ENCODE assay signal across 1 cellular context in the genomic region with DNA sequence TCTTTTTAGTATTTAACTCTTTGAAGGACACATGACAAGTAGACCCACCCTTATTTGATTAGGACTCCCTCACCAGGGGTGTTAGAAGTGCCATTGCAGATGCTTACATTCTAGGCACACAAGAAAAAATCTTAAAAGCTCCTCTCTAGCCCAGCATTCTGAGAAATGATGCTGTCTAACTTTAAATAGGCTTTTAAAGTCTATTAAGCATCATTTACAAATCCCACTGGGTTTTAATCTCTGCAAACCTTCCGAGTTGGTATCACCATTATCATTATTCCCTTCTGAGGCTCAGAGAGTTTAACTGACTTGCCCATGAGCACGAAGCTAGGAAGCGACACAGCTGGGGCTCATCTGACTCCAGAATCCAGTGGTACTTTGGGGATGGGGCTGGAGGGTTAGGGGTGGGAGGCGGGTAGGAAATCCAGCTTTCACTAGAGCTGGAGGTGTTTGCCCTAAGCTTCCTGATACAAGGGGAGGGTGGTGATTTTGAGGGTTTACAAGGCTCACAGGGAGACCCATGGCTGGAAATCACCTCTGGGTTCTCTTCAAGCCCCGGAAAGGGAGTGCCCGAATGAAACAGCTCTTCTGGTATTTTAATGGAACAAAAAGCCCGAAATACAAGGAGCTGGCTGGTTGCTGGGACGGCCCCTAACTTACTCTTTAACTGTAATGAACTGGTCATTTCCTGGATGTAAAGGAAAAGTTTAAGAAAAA.
TF ChIP-seq lines count a peak whose summit lies in the region.

No MANE protein-coding gene starts in this region.

TF ChIP-seq in GM12878, 131 proteins besides CTCF, POLR2A, EP300 and RAD21 (continued from another document):
- TF ChIP-seq, protein P1, sequence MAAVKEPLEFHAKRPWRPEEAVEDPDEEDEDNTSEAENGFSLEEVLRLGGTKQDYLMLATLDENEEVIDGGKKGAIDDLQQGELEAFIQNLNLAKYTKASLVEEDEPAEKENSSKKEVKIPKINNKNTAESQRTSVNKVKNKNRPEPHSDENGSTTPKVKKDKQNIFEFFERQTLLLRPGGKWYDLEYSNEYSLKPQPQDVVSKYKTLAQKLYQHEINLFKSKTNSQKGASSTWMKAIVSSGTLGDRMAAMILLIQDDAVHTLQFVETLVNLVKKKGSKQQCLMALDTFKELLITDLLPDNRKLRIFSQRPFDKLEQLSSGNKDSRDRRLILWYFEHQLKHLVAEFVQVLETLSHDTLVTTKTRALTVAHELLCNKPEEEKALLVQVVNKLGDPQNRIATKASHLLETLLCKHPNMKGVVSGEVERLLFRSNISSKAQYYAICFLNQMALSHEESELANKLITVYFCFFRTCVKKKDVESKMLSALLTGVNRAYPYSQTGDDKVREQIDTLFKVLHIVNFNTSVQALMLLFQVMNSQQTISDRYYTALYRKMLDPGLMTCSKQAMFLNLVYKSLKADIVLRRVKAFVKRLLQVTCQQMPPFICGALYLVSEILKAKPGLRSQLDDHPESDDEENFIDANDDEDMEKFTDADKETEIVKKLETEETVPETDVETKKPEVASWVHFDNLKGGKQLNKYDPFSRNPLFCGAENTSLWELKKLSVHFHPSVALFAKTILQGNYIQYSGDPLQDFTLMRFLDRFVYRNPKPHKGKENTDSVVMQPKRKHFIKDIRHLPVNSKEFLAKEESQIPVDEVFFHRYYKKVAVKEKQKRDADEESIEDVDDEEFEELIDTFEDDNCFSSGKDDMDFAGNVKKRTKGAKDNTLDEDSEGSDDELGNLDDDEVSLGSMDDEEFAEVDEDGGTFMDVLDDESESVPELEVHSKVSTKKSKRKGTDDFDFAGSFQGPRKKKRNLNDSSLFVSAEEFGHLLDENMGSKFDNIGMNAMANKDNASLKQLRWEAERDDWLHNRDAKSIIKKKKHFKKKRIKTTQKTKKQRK (IDR thresholded peaks at IDR 0.05; ENCODE audit: low read depth, low read length): no peak
- TF ChIP-seq, protein P2, sequence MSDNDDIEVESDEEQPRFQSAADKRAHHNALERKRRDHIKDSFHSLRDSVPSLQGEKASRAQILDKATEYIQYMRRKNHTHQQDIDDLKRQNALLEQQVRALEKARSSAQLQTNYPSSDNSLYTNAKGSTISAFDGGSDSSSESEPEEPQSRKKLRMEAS (IDR thresholded peaks at IDR 0.05; ENCODE audit: low read depth, low read length): no peak
- TF ChIP-seq ZZZ3 (IDR thresholded peaks at IDR 0.05; ENCODE audit: control insufficient read depth, insufficient read length, low read depth) (no peak), SREBF2 (IDR thresholded peaks at IDR 0.05; ENCODE audit: low read length) (no peak), ETV6 (conservative IDR thresholded peaks at IDR 0.05 in 1 of 2, IDR thresholded peaks at IDR 0.05 in 1 of 2; ENCODE audit: borderline replicate concordance in 1 of 2, low read depth in 1 of 2) (peak in 1 of 2 experiments; percentile 58; a peak in 1 of 4 replicates), MEF2A (IDR thresholded peaks at IDR 0.05; ENCODE audit: insufficient read depth, low read depth, low read length) (0 out of 2 replicates have a peak, but pooled peaks have one; percentile 20), RB1 (IDR thresholded peaks at IDR 0.05; ENCODE audit: borderline replicate concordance) (no peak), EED (IDR thresholded peaks at IDR 0.05; ENCODE audit: low read depth) (peak; percentile 29), SMARCA5 (IDR thresholded peaks at IDR 0.05) (peak; percentile 64; the same call in 1 of the 2 replicates), BACH1 (IDR thresholded peaks at IDR 0.05; ENCODE audit: borderline replicate concordance) (0 out of 2 replicates have a peak, but pooled peaks have one; percentile 2), CBFB (IDR thresholded peaks at IDR 0.05; ENCODE audit: low read depth) (0 out of 2 replicates have a peak, but pooled peaks have one; percentile 15), FOXM1 (IDR thresholded peaks at IDR 0.05; ENCODE audit: low read depth, low read length) (no peak; the same call in 1 of the 2 replicates), IKZF2 (IDR thresholded peaks at IDR 0.05) (peak in 1 of 2 experiments; percentile 34; a peak in 1 of 4 replicates), RCOR1 (conservative IDR thresholded peaks at IDR 0.05; ENCODE audit: low read depth, low read length) (no peak), GABPA (IDR thresholded peaks at IDR 0.05; ENCODE audit: low read depth) (0 out of 2 replicates have a peak, but pooled peaks have one; percentile 8), ZNF622 (IDR thresholded peaks at IDR 0.05) (no peak), CEBPB (IDR thresholded peaks at IDR 0.05; ENCODE audit: borderline replicate concordance in 1 of 2, low read depth in 2 of 2, low read length in 2 of 2) (no peak), SMAD5 (IDR thresholded peaks at IDR 0.05; ENCODE audit: low read depth) (no peak), SPI1 (IDR thresholded peaks at IDR 0.05; ENCODE audit: borderline replicate concordance, insufficient read depth, low read depth, low read length) (no peak), SMAD1 (IDR thresholded peaks at IDR 0.05; ENCODE audit: low read depth, partially characterized antibody) (no peak)
- TF ChIP-seq, protein P3, sequence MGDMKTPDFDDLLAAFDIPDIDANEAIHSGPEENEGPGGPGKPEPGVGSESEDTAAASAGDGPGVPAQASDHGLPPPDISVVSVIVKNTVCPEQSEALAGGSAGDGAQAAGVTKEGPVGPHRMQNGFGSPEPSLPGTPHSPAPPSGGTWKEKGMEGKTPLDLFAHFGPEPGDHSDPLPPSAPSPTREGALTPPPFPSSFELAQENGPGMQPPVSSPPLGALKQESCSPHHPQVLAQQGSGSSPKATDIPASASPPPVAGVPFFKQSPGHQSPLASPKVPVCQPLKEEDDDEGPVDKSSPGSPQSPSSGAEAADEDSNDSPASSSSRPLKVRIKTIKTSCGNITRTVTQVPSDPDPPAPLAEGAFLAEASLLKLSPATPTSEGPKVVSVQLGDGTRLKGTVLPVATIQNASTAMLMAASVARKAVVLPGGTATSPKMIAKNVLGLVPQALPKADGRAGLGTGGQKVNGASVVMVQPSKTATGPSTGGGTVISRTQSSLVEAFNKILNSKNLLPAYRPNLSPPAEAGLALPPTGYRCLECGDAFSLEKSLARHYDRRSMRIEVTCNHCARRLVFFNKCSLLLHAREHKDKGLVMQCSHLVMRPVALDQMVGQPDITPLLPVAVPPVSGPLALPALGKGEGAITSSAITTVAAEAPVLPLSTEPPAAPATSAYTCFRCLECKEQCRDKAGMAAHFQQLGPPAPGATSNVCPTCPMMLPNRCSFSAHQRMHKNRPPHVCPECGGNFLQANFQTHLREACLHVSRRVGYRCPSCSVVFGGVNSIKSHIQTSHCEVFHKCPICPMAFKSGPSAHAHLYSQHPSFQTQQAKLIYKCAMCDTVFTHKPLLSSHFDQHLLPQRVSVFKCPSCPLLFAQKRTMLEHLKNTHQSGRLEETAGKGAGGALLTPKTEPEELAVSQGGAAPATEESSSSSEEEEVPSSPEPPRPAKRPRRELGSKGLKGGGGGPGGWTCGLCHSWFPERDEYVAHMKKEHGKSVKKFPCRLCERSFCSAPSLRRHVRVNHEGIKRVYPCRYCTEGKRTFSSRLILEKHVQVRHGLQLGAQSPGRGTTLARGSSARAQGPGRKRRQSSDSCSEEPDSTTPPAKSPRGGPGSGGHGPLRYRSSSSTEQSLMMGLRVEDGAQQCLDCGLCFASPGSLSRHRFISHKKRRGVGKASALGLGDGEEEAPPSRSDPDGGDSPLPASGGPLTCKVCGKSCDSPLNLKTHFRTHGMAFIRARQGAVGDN (IDR thresholded peaks at IDR 0.05): no peak
- TF ChIP-seq, protein P4, sequence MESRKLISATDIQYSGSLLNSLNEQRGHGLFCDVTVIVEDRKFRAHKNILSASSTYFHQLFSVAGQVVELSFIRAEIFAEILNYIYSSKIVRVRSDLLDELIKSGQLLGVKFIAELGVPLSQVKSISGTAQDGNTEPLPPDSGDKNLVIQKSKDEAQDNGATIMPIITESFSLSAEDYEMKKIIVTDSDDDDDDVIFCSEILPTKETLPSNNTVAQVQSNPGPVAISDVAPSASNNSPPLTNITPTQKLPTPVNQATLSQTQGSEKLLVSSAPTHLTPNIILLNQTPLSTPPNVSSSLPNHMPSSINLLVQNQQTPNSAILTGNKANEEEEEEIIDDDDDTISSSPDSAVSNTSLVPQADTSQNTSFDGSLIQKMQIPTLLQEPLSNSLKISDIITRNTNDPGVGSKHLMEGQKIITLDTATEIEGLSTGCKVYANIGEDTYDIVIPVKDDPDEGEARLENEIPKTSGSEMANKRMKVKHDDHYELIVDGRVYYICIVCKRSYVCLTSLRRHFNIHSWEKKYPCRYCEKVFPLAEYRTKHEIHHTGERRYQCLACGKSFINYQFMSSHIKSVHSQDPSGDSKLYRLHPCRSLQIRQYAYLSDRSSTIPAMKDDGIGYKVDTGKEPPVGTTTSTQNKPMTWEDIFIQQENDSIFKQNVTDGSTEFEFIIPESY (IDR thresholded peaks at IDR 0.05): no peak
- TF ChIP-seq, protein P5, sequence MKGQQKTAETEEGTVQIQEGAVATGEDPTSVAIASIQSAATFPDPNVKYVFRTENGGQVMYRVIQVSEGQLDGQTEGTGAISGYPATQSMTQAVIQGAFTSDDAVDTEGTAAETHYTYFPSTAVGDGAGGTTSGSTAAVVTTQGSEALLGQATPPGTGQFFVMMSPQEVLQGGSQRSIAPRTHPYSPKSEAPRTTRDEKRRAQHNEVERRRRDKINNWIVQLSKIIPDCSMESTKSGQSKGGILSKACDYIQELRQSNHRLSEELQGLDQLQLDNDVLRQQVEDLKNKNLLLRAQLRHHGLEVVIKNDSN (IDR thresholded peaks at IDR 0.05; ENCODE audit: borderline replicate concordance, extremely low read length, insufficient read depth, low read depth, low read length): no peak
- TF ChIP-seq, protein P6, sequence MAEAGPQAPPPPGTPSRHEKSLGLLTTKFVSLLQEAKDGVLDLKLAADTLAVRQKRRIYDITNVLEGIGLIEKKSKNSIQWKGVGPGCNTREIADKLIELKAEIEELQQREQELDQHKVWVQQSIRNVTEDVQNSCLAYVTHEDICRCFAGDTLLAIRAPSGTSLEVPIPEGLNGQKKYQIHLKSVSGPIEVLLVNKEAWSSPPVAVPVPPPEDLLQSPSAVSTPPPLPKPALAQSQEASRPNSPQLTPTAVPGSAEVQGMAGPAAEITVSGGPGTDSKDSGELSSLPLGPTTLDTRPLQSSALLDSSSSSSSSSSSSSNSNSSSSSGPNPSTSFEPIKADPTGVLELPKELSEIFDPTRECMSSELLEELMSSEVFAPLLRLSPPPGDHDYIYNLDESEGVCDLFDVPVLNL (IDR thresholded peaks at IDR 0.05; ENCODE audit: low read depth, low read length): no peak
